ENCODE assay signal across 8 cellular contexts in the genomic region with DNA sequence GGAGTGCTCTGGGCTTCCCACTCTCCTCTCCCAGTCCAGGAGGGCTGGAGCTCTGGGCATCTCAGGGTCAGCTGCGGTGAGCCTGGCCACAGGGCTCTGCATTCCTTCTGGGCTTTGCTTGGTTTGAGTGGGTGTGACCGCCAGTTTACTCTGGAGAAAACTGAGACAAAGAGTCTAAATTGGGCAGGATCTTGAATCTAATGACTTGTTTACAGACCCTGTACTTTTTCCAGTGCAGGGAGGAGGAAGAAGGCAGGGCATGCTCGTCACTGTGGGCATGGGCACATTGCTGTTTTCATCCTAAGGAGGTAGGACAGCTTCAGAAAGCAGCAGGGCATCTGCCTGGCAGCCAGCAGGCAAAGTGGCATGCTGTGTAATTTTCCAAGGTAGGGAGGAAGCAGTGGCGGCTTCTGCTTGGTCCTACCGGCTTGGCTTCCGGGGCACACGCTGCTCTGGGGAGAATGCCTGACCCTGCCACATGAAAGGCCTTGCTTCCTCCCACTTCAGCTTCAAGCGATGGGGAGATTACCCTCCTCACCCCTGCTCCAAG. TPM values are rescaled to one million over a fixed set of nuclear protein-coding genes. Genes with fewer than 3 reads are reported as not detected.
DNase-seq lines count a peak whose midpoint lies in the region; ATAC-seq and TF ChIP-seq lines count a peak whose summit lies in the region.

No MANE protein-coding gene starts in this region.

- H3K4me3 ChIP-seq in adrenal gland, result no peak overlapping the region
- H3K4me3 ChIP-seq in mucosa of descending colon, result no peak overlapping the region

- peak overlapping the region; percentile 94 to 99 (median 98) for H3K27ac Mint-ChIP-seq in IgD-negative memory B cell

- TF ChIP-seq CTCF in adrenal gland (IDR thresholded peaks at IDR 0.05), result no peak
- TF ChIP-seq CTCF in mucosa of descending colon (IDR thresholded peaks at IDR 0.05), result no peak

- 53 to 66% (median 61%) methylated on average over 2 to 8 of the region's 8 CpGs for WGBS in adrenal gland, 4 donors

- no peaks in the 10 kb centered on the region for H3K36me3 Mint-ChIP-seq in IgD-negative memory B cell

- H3K9me3 ChIP-seq in adrenal gland (replicated peaks in 1 of 3), result no peaks in the 10 kb centered on the region
- H3K9me3 ChIP-seq in mucosa of descending colon, result no peaks in the 10 kb centered on the region

- no peaks in the 10 kb centered on the region for H3K9me3 Mint-ChIP-seq in IgD-negative memory B cell

- H3K27me3 Mint-ChIP-seq in IgD-negative memory B cell, result peaks cover 3% of the 10 kb centered on the region

- no peaks in the 10 kb centered on the region for H3K27me3 ChIP-seq in adrenal gland

- H3K27ac ChIP-seq in adrenal gland, result peak overlapping the region; percentile 26 to 84 (median 65)

- TF ChIP-seq POLR2A in adrenal gland (IDR thresholded peaks at IDR 0.05), result no peak

- intact Hi-C loops in adrenal gland (cut with DNase I) (no loop called here), mucosa of descending colon (cut with DNase I, micrococcal nuclease) (no loop called here)

- DNase-seq in EH (ENCODE audit: low read depth) (peak; percentile 79), adrenal gland (no peak), mucosa of descending colon (peak in 1 of 3 donors; percentile 65), NCI-H524 (lab: John Stamatoyannopoulos, UW) (no peak), T1000 (lab: John Stamatoyannopoulos, UW) (no peak), NCI-H1092 (lab: John Stamatoyannopoulos, UW) (no peak), KG1 (lab: John Stamatoyannopoulos, UW) (no peak)

- peak; percentile 49 for ATAC-seq in mucosa of descending colon

- no peaks in the 10 kb centered on the region for H3K36me3 ChIP-seq in adrenal gland (replicated peaks in 1 of 2)
- no peaks in the 10 kb centered on the region for H3K36me3 ChIP-seq in mucosa of descending colon (ENCODE audit: low read depth)

- H3K4me1 ChIP-seq in adrenal gland (replicated peaks in 1 of 2), result peaks cover 5 to 71% of the 10 kb centered on the region in 2 donors
- peaks cover 7% of the 10 kb centered on the region for H3K4me1 ChIP-seq in mucosa of descending colon (ENCODE audit: low read depth)

- peak overlapping the region; percentile 70 to 98 (median 81) for H3K4me3 Mint-ChIP-seq in IgD-negative memory B cell

- H3K4me1 Mint-ChIP-seq in IgD-negative memory B cell, result peaks cover 79 to 92% (median 84%) of the 10 kb centered on the region in 3 donors

RNA-seq across cellular contexts. Expression of gene FLI1, which starts 22.9 kb away (rescaled TPM):
- polyA plus RNA-seq in IgD-negative memory B cell, result 113 TPM
- 10 to 100 TPM in 5 of 8 donors, 1 to 10 TPM in 3; 2.4 to 21.3 (median 16.9) TPM for total RNA-seq in adrenal gland
- polyA plus RNA-seq in adrenal gland, result 1 to 10 TPM; 5.2 to 9.7 (median 5.8) TPM
- 10 to 100 TPM in 2 of 3 donors, 1 to 10 TPM in 1; 5.8 to 10.9 (median 10.1) TPM for total RNA-seq in mucosa of descending colon
